8 cellular contexts compared by ENCODE assay signal in the genomic region with DNA sequence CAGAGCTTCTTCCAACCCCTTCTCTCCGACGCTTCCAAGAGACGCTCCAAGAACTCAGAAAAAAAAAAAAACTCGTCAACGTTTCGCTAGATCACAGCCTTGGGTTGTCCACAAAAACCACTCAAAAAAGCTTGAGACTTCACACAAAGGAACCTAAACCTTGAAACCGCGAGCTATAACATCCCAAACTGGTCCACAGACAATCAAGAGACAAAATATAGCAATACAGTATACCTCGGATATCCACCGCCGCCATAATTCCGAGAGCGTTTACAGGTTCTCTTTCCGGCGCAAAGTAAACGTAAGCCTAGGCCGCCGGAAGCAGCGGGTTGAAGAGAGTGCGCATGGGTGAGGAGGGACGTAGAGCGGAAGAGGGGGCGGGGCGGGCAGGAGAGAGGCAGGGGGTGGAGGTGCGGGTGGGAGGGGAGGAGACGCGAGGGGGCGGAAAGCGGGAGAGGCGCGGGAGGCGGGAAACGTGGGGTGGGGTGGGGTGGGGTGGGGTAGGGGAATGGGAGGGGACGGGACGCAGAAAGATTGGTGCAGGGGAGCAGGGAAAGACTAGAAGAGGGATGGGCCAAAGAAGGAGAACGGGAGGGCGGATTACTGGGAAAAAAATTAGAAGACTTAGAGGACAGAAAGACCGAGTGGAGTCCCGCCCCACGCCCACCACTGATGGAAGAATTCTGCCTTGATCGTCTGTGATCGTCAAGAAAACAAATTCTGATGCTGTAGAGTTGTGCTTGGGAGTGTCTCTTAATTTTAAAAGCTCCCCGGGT. TPM values are rescaled to one million over a fixed set of nuclear protein-coding genes. Genes with fewer than 3 reads are reported as not detected.
A peak's percentile ranks its signal among the peaks of the same experiment; 100 is the strongest.
DNase-seq lines count a peak whose midpoint lies in the region; ATAC-seq and TF ChIP-seq lines count a peak whose summit lies in the region.

A gene with protein sequence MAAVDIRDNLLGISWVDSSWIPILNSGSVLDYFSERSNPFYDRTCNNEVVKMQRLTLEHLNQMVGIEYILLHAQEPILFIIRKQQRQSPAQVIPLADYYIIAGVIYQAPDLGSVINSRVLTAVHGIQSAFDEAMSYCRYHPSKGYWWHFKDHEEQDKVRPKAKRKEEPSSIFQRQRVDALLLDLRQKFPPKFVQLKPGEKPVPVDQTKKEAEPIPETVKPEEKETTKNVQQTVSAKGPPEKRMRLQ (minus strand): TSS at position 274 of the 776 bp plus-strand sequence. CDS start 18 bp downstream, at position 256.

- intact Hi-C loops in dorsolateral prefrontal cortex (cut with DNase I): loop anchor here (2.0 to 5.0 kb wide), 2 partner anchors 208 to 238 kb away; a partner anchor contains a TSS

- peaks cover 18 to 28% (median 21%) of the 10 kb centered on the region in 10 experiments for H3K4me1 ChIP-seq in BLaER1 treated with 17β-estradiol and CSF1 and Interleukin-3, amounts not matched to agents 10 nM and 100 nM
- H3K4me1 ChIP-seq in liver (ENCODE audit: control insufficient read depth in 4 of 4, insufficient read depth in 4 of 4, low read length in 3 of 4): peaks cover 4 to 17% (median 14%) of the 10 kb centered on the region in 4 donors

- 1% methylated on average over 43 of the region's 43 CpGs for WGBS in liver

- peak; percentile 94 for ATAC-seq in GM19372 (IDR thresholded peaks at IDR 0.05; ENCODE audit: low read depth, unreplicated experiment)

- peak; percentile 21 to 50 for TF ChIP-seq RAD21 in liver (IDR thresholded peaks at IDR 0.05)

- H3K36me3 ChIP-seq in BLaER1 treated with 17β-estradiol and CSF1 and Interleukin-3, amounts not matched to agents 10 nM and 100 nM: peaks cover 14 to 28% (median 21%) of the 10 kb centered on the region in 11 experiments
- H3K36me3 ChIP-seq in liver (ENCODE audit: control insufficient read depth in 4 of 4, insufficient read depth in 3 of 4, low read depth in 1 of 4, low read length in 3 of 4): peaks cover 0 to 9% (median 7%) of the 10 kb centered on the region in 4 donors

- H3K4me3 ChIP-seq in BLaER1 treated with 17β-estradiol and CSF1 and Interleukin-3, amounts not matched to agents 10 nM and 100 nM: peak within 1 kb of the TSS; percentile 69 to 96 (median 87)
- peak within 1 kb of the TSS; percentile 77 for H3K4me3 ChIP-seq in HL-60 (replicated peaks; ENCODE audit: insufficient read depth, low read length)
- H3K4me3 ChIP-seq in dorsolateral prefrontal cortex: peak within 1 kb of the TSS; percentile 60 to 100 (median 93)
- H3K4me3 ChIP-seq in liver (ENCODE audit: low read depth in 1 of 3, low read length in 3 of 3): peak within 1 kb of the TSS; percentile 83 to 100 (median 97)

- H3K4me2 ChIP-seq in BLaER1 treated with 17β-estradiol and CSF1 and Interleukin-3, amounts not matched to agents 10 nM and 100 nM: peak within 1 kb of the TSS; percentile 84 to 98 (median 93)

- TF ChIP-seq CTCF in HL-60 (IDR thresholded peaks at IDR 0.05; ENCODE audit: insufficient read depth, low read length) (no peak), dorsolateral prefrontal cortex (IDR thresholded peaks at IDR 0.05 in 54 of 56, conservative IDR thresholded peaks at IDR 0.05 in 2 of 56; ENCODE audit: low read depth in 1 of 56, partially characterized antibody in 56 of 56) (peak in 1 of 56 donors; percentile 8), liver (IDR thresholded peaks at IDR 0.05; ENCODE audit: low read depth, low read length, missing input control) (no peak)

- no peaks in the 10 kb centered on the region for H3K9me3 ChIP-seq in BLaER1 treated with 17β-estradiol and CSF1 and Interleukin-3, amounts not matched to agents 10 nM and 100 nM (replicated peaks in 1 of 11)
- no peaks in the 10 kb centered on the region for H3K9me3 ChIP-seq in liver (ENCODE audit: control insufficient read depth in 4 of 4, low read length in 3 of 4)

- H3K27me3 ChIP-seq in BLaER1 treated with 17β-estradiol and CSF1 and Interleukin-3, amounts not matched to agents 10 nM and 100 nM: no peaks in the 10 kb centered on the region
- H3K27me3 ChIP-seq in HL-60 (ENCODE audit: insufficient read depth, poor library complexity, severe bottlenecking) (no peaks in the 10 kb centered on the region), dorsolateral prefrontal cortex (peaks cover 0 to 17% (median 0%) of the 10 kb centered on the region in 45 donors), liver (ENCODE audit: control insufficient read depth in 4 of 4, insufficient read depth in 4 of 4, low read length in 3 of 4) (no peaks in the 10 kb centered on the region)

- peak within 1 kb of the TSS; percentile 75 to 95 (median 84) for H3K27ac ChIP-seq in BLaER1 treated with 17β-estradiol and CSF1 and Interleukin-3, amounts not matched to agents 10 nM and 100 nM
- H3K27ac ChIP-seq in HL-60 (replicated peaks) (peak within 1 kb of the TSS; percentile 70), dorsolateral prefrontal cortex (peak within 1 kb of the TSS in 27 of 59 donors; percentile 25 to 79 (median 48)), liver (ENCODE audit: low read depth in 1 of 2, low read length in 2 of 2) (peak within 1 kb of the TSS; percentile 65 to 68)

- H4K20me1 ChIP-seq in BLaER1 treated with 17β-estradiol and CSF1 and Interleukin-3, amounts not matched to agents 10 nM and 100 nM: peaks cover 10 to 44% (median 38%) of the 10 kb centered on the region in 11 experiments; a peak in 19 of 22 replicates

- H3K9ac ChIP-seq in BLaER1 treated with 17β-estradiol and CSF1 and Interleukin-3, amounts not matched to agents 10 nM and 100 nM: peak within 1 kb of the TSS; percentile 79 to 95 (median 87)
- peak within 1 kb of the TSS; percentile 77 to 98 for H3K9ac ChIP-seq in liver (ENCODE audit: low read depth in 1 of 2, low read length in 2 of 2)

- peak; percentile 47 to 85 for DNase-seq in HL-60 (ENCODE audit: low read depth in 1 of 2, low spot score in 1 of 2)
- DNase-seq in NCI-H82 treated with DMSO at 0.1 percent for 48 hours (lab: John Stamatoyannopoulos, UW; ENCODE audit: unreplicated experiment): peak; percentile 95
- DNase-seq in activated CD4-positive, alpha-beta T cell treated with anti-CD3 and anti-CD28 coated beads, Interleukin-2, amount 50 U/mL, for 48 hours: peak; percentile 94
- DNase-seq in dorsolateral prefrontal cortex: peak; percentile 85 to 93 (median 88)
- DNase-seq in stimulated activated CD4-positive, alpha-beta T cell treated with anti-CD3 and anti-CD28 coated beads, Interleukin-2, amount 100 ng/mL, for 48 hours: peak; percentile 83 to 86

TF ChIP-seq in liver, 16 proteins besides CTCF, POLR2A, EP300 and RAD21:
- TF ChIP-seq RXRA (IDR thresholded peaks at IDR 0.05): no peak
- peak; percentile 98 for TF ChIP-seq YY1 (IDR thresholded peaks at IDR 0.05)
- TF ChIP-seq GABPA (IDR thresholded peaks at IDR 0.05 in 1 of 2, conservative IDR thresholded peaks at IDR 0.05 in 1 of 2): peak; percentile 91 to 97
- TF ChIP-seq, protein P1, sequence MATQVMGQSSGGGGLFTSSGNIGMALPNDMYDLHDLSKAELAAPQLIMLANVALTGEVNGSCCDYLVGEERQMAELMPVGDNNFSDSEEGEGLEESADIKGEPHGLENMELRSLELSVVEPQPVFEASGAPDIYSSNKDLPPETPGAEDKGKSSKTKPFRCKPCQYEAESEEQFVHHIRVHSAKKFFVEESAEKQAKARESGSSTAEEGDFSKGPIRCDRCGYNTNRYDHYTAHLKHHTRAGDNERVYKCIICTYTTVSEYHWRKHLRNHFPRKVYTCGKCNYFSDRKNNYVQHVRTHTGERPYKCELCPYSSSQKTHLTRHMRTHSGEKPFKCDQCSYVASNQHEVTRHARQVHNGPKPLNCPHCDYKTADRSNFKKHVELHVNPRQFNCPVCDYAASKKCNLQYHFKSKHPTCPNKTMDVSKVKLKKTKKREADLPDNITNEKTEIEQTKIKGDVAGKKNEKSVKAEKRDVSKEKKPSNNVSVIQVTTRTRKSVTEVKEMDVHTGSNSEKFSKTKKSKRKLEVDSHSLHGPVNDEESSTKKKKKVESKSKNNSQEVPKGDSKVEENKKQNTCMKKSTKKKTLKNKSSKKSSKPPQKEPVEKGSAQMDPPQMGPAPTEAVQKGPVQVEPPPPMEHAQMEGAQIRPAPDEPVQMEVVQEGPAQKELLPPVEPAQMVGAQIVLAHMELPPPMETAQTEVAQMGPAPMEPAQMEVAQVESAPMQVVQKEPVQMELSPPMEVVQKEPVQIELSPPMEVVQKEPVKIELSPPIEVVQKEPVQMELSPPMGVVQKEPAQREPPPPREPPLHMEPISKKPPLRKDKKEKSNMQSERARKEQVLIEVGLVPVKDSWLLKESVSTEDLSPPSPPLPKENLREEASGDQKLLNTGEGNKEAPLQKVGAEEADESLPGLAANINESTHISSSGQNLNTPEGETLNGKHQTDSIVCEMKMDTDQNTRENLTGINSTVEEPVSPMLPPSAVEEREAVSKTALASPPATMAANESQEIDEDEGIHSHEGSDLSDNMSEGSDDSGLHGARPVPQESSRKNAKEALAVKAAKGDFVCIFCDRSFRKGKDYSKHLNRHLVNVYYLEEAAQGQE (IDR thresholded peaks at IDR 0.05): peak; percentile 28
- no peak for TF ChIP-seq FOXA2 (IDR thresholded peaks at IDR 0.05)
- TF ChIP-seq EGR1 (IDR thresholded peaks at IDR 0.05; ENCODE audit: low read depth in 2 of 2): peak in 1 of 2 donors; percentile 82
- no peak for TF ChIP-seq FOXA1 (IDR thresholded peaks at IDR 0.05)
- TF ChIP-seq HNF4G (IDR thresholded peaks at IDR 0.05): no peak
- TF ChIP-seq, protein P2, sequence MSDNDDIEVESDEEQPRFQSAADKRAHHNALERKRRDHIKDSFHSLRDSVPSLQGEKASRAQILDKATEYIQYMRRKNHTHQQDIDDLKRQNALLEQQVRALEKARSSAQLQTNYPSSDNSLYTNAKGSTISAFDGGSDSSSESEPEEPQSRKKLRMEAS (IDR thresholded peaks at IDR 0.05): no peak
- TF ChIP-seq, protein P3, sequence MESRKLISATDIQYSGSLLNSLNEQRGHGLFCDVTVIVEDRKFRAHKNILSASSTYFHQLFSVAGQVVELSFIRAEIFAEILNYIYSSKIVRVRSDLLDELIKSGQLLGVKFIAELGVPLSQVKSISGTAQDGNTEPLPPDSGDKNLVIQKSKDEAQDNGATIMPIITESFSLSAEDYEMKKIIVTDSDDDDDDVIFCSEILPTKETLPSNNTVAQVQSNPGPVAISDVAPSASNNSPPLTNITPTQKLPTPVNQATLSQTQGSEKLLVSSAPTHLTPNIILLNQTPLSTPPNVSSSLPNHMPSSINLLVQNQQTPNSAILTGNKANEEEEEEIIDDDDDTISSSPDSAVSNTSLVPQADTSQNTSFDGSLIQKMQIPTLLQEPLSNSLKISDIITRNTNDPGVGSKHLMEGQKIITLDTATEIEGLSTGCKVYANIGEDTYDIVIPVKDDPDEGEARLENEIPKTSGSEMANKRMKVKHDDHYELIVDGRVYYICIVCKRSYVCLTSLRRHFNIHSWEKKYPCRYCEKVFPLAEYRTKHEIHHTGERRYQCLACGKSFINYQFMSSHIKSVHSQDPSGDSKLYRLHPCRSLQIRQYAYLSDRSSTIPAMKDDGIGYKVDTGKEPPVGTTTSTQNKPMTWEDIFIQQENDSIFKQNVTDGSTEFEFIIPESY (IDR thresholded peaks at IDR 0.05): peak; percentile 36

RNA-seq across cellular contexts. Expression of the gene that starts here (rescaled TPM):
- 10 to 100 TPM; 41.4 to 79.3 (median 65.8) TPM for total RNA-seq in dorsolateral prefrontal cortex
- 10 to 100 TPM; 13.9 to 21.3 TPM for total RNA-seq in liver
- 10 to 100 TPM; 10.4 to 16.6 TPM for polyA plus RNA-seq in liver
